In genomic region chr12:92144045-92144630, GRCh38 we compare ENCODE assay signal across 8 cellular contexts. TPM values are rescaled to one million over a fixed set of nuclear protein-coding genes. Genes with fewer than 3 reads are reported as not detected.
DNase-seq lines count a peak whose midpoint lies in the region; ATAC-seq and TF ChIP-seq lines count a peak whose summit lies in the region.

No MANE protein-coding gene starts in this region.

- H3K4me3 ChIP-seq in SK-N-MC, result peak overlapping the region; percentile 94
- peak overlapping the region; percentile 97 for H3K4me3 ChIP-seq in thoracic aorta

- H3K36me3 ChIP-seq in SK-N-MC (ENCODE audit: insufficient read depth, low read length) (peaks cover 29% of the 10 kb centered on the region), thoracic aorta (peaks cover 6% of the 10 kb centered on the region)

- no peaks in the 10 kb centered on the region for H3K27me3 ChIP-seq in thoracic aorta (replicated peaks; ENCODE audit: insufficient read depth)

- DNase-seq in COLO668 (lab: John Stamatoyannopoulos, UW; ENCODE audit: unreplicated experiment), result peak; percentile 74
- peak; percentile 90 for DNase-seq in NAMALWA (ENCODE audit: low spot score)
- DNase-seq in SK-N-MC (ENCODE audit: low read depth, low spot score), result no peak
- peak; percentile 87 for DNase-seq in glomerular visceral epithelial cell (ENCODE audit: extremely low spot score)
- no peak for DNase-seq in omental fat pad (ENCODE audit: low spot score)
- DNase-seq in thoracic aorta (ENCODE audit: low spot score), result peak; percentile 11

- H3K9me3 ChIP-seq in SK-N-MC (ENCODE audit: low read depth, low read length), result no peaks in the 10 kb centered on the region
- no peaks in the 10 kb centered on the region for H3K9me3 ChIP-seq in thoracic aorta

- peak overlapping the region; percentile 99 for H3K27ac Mint-ChIP-seq in activated naive CD4-positive, alpha-beta T cell treated with anti-CD3 and anti-CD28 coated beads, Interleukin-2, amount 50 U/mL, for 24 hours

- ATAC-seq in GM21529 (IDR thresholded peaks at IDR 0.05; ENCODE audit: unreplicated experiment) (peak; percentile 19), omental fat pad (ENCODE audit: low FRiP score) (peak; percentile 61), thoracic aorta (ENCODE audit: insufficient number of reproducible peaks, low FRiP score, low read depth) (no peak)

- H3K4me3 Mint-ChIP-seq in activated naive CD4-positive, alpha-beta T cell treated with anti-CD3 and anti-CD28 coated beads, Interleukin-2, amount 50 U/mL, for 24 hours, result peak overlapping the region; percentile 97

- no peaks in the 10 kb centered on the region for H3K9me3 Mint-ChIP-seq in activated naive CD4-positive, alpha-beta T cell treated with anti-CD3 and anti-CD28 coated beads, Interleukin-2, amount 50 U/mL, for 24 hours

- H3K27ac ChIP-seq in SK-N-MC, result no peak overlapping the region
- peak overlapping the region; percentile 91 to 99 for H3K27ac ChIP-seq in thoracic aorta

- no peak for TF ChIP-seq CTCF in omental fat pad (IDR thresholded peaks at IDR 0.05)
- peak; percentile 59 for TF ChIP-seq CTCF in thoracic aorta (IDR thresholded peaks at IDR 0.05)

- peaks cover 5 to 16% of the 10 kb centered on the region in 2 donors for H3K4me1 ChIP-seq in thoracic aorta (ENCODE audit: control insufficient read depth in 1 of 2, low read depth in 2 of 2)

- peaks cover 66% of the 10 kb centered on the region for H3K36me3 Mint-ChIP-seq in activated naive CD4-positive, alpha-beta T cell treated with anti-CD3 and anti-CD28 coated beads, Interleukin-2, amount 50 U/mL, for 24 hours

- peaks cover 23% of the 10 kb centered on the region for H3K4me1 Mint-ChIP-seq in activated naive CD4-positive, alpha-beta T cell treated with anti-CD3 and anti-CD28 coated beads, Interleukin-2, amount 50 U/mL, for 24 hours

- H3K27me3 Mint-ChIP-seq in activated naive CD4-positive, alpha-beta T cell treated with anti-CD3 and anti-CD28 coated beads, Interleukin-2, amount 50 U/mL, for 24 hours, result no peaks in the 10 kb centered on the region

- H3K9ac ChIP-seq in SK-N-MC (ENCODE audit: insufficient read length), result peak overlapping the region; percentile 89

RNA-seq across cellular contexts. Expression of gene BTG1, which starts 1.5 kb away (rescaled TPM):
- 100 to 1,000 TPM in 1 of 4 donors, 10 to 100 TPM in 3; 57.8 to 101 (median 75.6) TPM for total RNA-seq in omental fat pad
- total RNA-seq in thoracic aorta, result 10 to 100 TPM; 31.7 to 53.3 TPM

Comparison
In these comparisons a context has a peak if more than half of its experiments do, and no peak if none do; other contexts are left out.
1. DNase-seq: peak in COLO668 (single experiment), NAMALWA (single experiment), glomerular visceral epithelial cell (single experiment) and thoracic aorta (single experiment); none in SK-N-MC (single experiment) and omental fat pad (single experiment).